1 cellular context compared by ENCODE assay signal in genomic region chr12:11500222-11500860, GRCh38.
TF ChIP-seq lines count a peak whose summit lies in the region.

No MANE protein-coding gene starts in this region.

TF ChIP-seq in WTC11, 78 proteins besides CTCF, POLR2A, EP300 and RAD21 (continued from another document):
- TF ChIP-seq ARID4B (CRISPR knock-in tag; IDR thresholded peaks at IDR 0.05; ENCODE audit: borderline replicate concordance) (peak; percentile 100), ZNF317 (CRISPR knock-in tag; IDR thresholded peaks at IDR 0.05; ENCODE audit: borderline replicate concordance, low read depth) (peak; percentile 92), GTF2I (CRISPR knock-in tag; conservative IDR thresholded peaks at IDR 0.05) (no peak), ZNF281 (CRISPR knock-in tag; IDR thresholded peaks at IDR 0.05) (peak; percentile 100), ESRRA (CRISPR knock-in tag; IDR thresholded peaks at IDR 0.05; ENCODE audit: borderline replicate concordance) (peak; percentile 100), ZNF416 (CRISPR knock-in tag; IDR thresholded peaks at IDR 0.05) (0 out of 2 replicates have a peak, but pooled peaks have one; percentile 67), OVOL2 (CRISPR knock-in tag; IDR thresholded peaks at IDR 0.05; ENCODE audit: borderline replicate concordance) (no peak), RELA (CRISPR knock-in tag; IDR thresholded peaks at IDR 0.05; ENCODE audit: borderline replicate concordance) (peak; percentile 99), JUN (CRISPR knock-in tag; IDR thresholded peaks at IDR 0.05) (peak; percentile 99), ZBTB43 (CRISPR knock-in tag; IDR thresholded peaks at IDR 0.05) (peak; percentile 100), ZNF671 (CRISPR knock-in tag; IDR thresholded peaks at IDR 0.05) (peak; percentile 57; the same call in 1 of the 2 replicates), ERG (CRISPR knock-in tag; IDR thresholded peaks at IDR 0.05) (peak; percentile 91), MAX (CRISPR knock-in tag; IDR thresholded peaks at IDR 0.05) (peak; percentile 98), GABPB1 (CRISPR knock-in tag; IDR thresholded peaks at IDR 0.05) (peak; percentile 80), USF1 (CRISPR knock-in tag; IDR thresholded peaks at IDR 0.05) (peak; percentile 94), CREB1 (CRISPR knock-in tag; IDR thresholded peaks at IDR 0.05) (peak; percentile 99), FOXJ3 (CRISPR knock-in tag; IDR thresholded peaks at IDR 0.05; ENCODE audit: borderline replicate concordance) (peak; percentile 94; the same call in 1 of the 2 replicates), SMAD4 (CRISPR knock-in tag; IDR thresholded peaks at IDR 0.05) (peak; percentile 99), HMGA2 (CRISPR knock-in tag; IDR thresholded peaks at IDR 0.05) (no peak; the same call in 1 of the 2 replicates), GRHL2 (CRISPR knock-in tag; IDR thresholded peaks at IDR 0.05; ENCODE audit: insufficient replicate concordance, severe bottlenecking) (no peak), CDX4 (CRISPR knock-in tag; IDR thresholded peaks at IDR 0.05; ENCODE audit: borderline replicate concordance) (no peak), USF2 (CRISPR knock-in tag; IDR thresholded peaks at IDR 0.05) (peak; percentile 78), IRF1 (CRISPR knock-in tag; IDR thresholded peaks at IDR 0.05) (peak; percentile 99), MXD4 (CRISPR knock-in tag; IDR thresholded peaks at IDR 0.05; ENCODE audit: borderline replicate concordance) (peak; percentile 92), NFATC4 (CRISPR knock-in tag; IDR thresholded peaks at IDR 0.05) (no peak), EMX1 (CRISPR knock-in tag; IDR thresholded peaks at IDR 0.05) (0 out of 2 replicates have a peak, but pooled peaks have one; percentile 84), ZNF423 (CRISPR knock-in tag; IDR thresholded peaks at IDR 0.05) (peak; percentile 60; the same call in 1 of the 2 replicates), ATF2 (CRISPR knock-in tag; IDR thresholded peaks at IDR 0.05; ENCODE audit: borderline replicate concordance, low read depth) (peak; percentile 96), RORB (CRISPR knock-in tag; IDR thresholded peaks at IDR 0.05) (no peak), PRDM15 (CRISPR knock-in tag; IDR thresholded peaks at IDR 0.05) (peak; percentile 81), ATF3 (CRISPR knock-in tag; conservative IDR thresholded peaks at IDR 0.05) (peak; percentile 88), ZBTB21 (CRISPR knock-in tag; IDR thresholded peaks at IDR 0.05; ENCODE audit: borderline replicate concordance) (peak; percentile 99), SOX15 (CRISPR knock-in tag; IDR thresholded peaks at IDR 0.05) (no peak), ELF4 (CRISPR knock-in tag; IDR thresholded peaks at IDR 0.05; ENCODE audit: low read depth) (peak; percentile 100), CBFB (CRISPR knock-in tag; IDR thresholded peaks at IDR 0.05; ENCODE audit: low read depth) (peak; percentile 100), ZNF121 (CRISPR knock-in tag; IDR thresholded peaks at IDR 0.05) (peak; percentile 68), ETV6 (CRISPR knock-in tag; IDR thresholded peaks at IDR 0.05) (peak; percentile 100)
TF ChIP-seq in WTC11: peak in this region for 66.
